ENCODE assay signal across 14 cellular contexts in genomic region chr12:71782007-71782406, GRCh38. TPM values are rescaled to one million over a fixed set of nuclear protein-coding genes. Genes with fewer than 3 reads are reported as not detected.
DNase-seq lines count a peak whose midpoint lies in the region; ATAC-seq and TF ChIP-seq lines count a peak whose summit lies in the region.
"Had no signal": no experiment of that assay in that cellular context is flagged by ENCODE, and none has a peak within 500 bp of the region (broad histone marks: within the 10 kb centered on the region; RNA-seq: fewer than 3 reads in every experiment).

No MANE protein-coding gene starts in this region.

- H3K27ac ChIP-seq in coronary artery: no peak overlapping the region
- no peak overlapping the region for H3K27ac ChIP-seq in GM23338 (ENCODE audit: low read depth)

- H3K4me1 Mint-ChIP-seq in GM23338: no peaks in the 10 kb centered on the region; the same call in 2 of the 3 replicates

- H3K4me3 Mint-ChIP-seq in GM23338: no peak overlapping the region
- H3K4me3 Mint-ChIP-seq: activated naive CD8-positive, alpha-beta T cell treated with anti-CD3 and anti-CD28 coated beads for 36 hours; IgD-negative memory B cell had no signal

- no peak overlapping the region for H3K27ac Mint-ChIP-seq in GM23338
- H3K27ac Mint-ChIP-seq: IgD-negative memory B cell had no signal

- H3K27me3 Mint-ChIP-seq in GM23338 (ENCODE audit: insufficient read depth, low read depth, poor library complexity): no peaks in the 10 kb centered on the region
- H3K27me3 Mint-ChIP-seq: activated naive CD8-positive, alpha-beta T cell treated with anti-CD3 and anti-CD28 coated beads for 36 hours; IgD-negative memory B cell had no signal

- no peaks in the 10 kb centered on the region for H3K27me3 ChIP-seq in GM23338 (ENCODE audit: insufficient read depth)

- H3K9me2 ChIP-seq in GM23338 (ENCODE audit: insufficient read depth): no peaks in the 10 kb centered on the region

- H3K36me3 ChIP-seq in GM23338 (ENCODE audit: insufficient read depth): peaks cover 10% of the 10 kb centered on the region

- TF ChIP-seq CTCF in coronary artery (IDR thresholded peaks at IDR 0.05): no peak
- no peak for TF ChIP-seq CTCF in GM23338 (conservative IDR thresholded peaks at IDR 0.05; ENCODE audit: low read depth in 2 of 2)

- no peaks in the 10 kb centered on the region for H3F3A ChIP-seq in GM23338 (replicated peaks; ENCODE audit: low read depth)

- no peak overlapping the region for H3K4me3 ChIP-seq in coronary artery
- H3K4me3 ChIP-seq in GM23338: no peak overlapping the region

- H3K36me3 Mint-ChIP-seq in GM23338 (ENCODE audit: low read depth): peaks cover 23% of the 10 kb centered on the region

- H2AFZ ChIP-seq in GM23338: no peak overlapping the region

- H3K9me3 Mint-ChIP-seq in GM23338: no peaks in the 10 kb centered on the region
- H3K9me3 Mint-ChIP-seq: activated naive CD8-positive, alpha-beta T cell treated with anti-CD3 and anti-CD28 coated beads for 36 hours; IgD-negative memory B cell had no signal

- peaks cover 13% of the 10 kb centered on the region for H3K79me2 ChIP-seq in GM23338 (replicated peaks; ENCODE audit: insufficient read depth)

- DNase-seq in CD1c-positive myeloid dendritic cell (ENCODE audit: extremely low spot score) (peak; percentile 54), OCI-M1 (lab: John Stamatoyannopoulos, UW) (peak; percentile 78), NCI-H524 treated with DMSO at 0.1 percent for 48 hours (lab: John Stamatoyannopoulos, UW) (no peak), coronary artery (ENCODE audit: low spot score) (no peak), GM23338 (ENCODE audit: low spot score) (no peak), activated gamma-delta T cell (lab: John Stamatoyannopoulos, UW) (no peak)
- DNase-seq: activated CD4-positive, CD25-positive, alpha-beta regulatory T cell; activated naive CD8-positive, alpha-beta T cell treated with anti-CD3 and anti-CD28 coated beads for 36 hours; Caco-2; NCI-H774; posterior cingulate gyrus had no signal

- H3K4me2 ChIP-seq in GM23338: no peak overlapping the region

- no peaks in the 10 kb centered on the region for H4K20me1 ChIP-seq in GM23338 (replicated peaks; ENCODE audit: insufficient read depth)

- no peaks in the 10 kb centered on the region for H3K4me1 ChIP-seq in GM23338 (ENCODE audit: insufficient read depth)
- H3K4me1 ChIP-seq: Caco-2 had no signal

- ATAC-seq in GM19351 (IDR thresholded peaks at IDR 0.05; ENCODE audit: unreplicated experiment) (peak; percentile 61), HG03175 (IDR thresholded peaks at IDR 0.05; ENCODE audit: unreplicated experiment) (peak; percentile 73), GM23338 (no peak)

TF ChIP-seq in GM23338, 12 proteins besides CTCF, POLR2A, EP300 and RAD21:
- no peak for TF ChIP-seq CREB1 (CRISPR knock-in tag; IDR thresholded peaks at IDR 0.05; ENCODE audit: low read depth)
- TF ChIP-seq ZNF114 (CRISPR knock-in tag; IDR thresholded peaks at IDR 0.05): no peak
- no peak for TF ChIP-seq JUNB (IDR thresholded peaks at IDR 0.05; ENCODE audit: unreplicated experiment)
- TF ChIP-seq STAT1 (IDR thresholded peaks at IDR 0.05; ENCODE audit: unreplicated experiment): no peak
- no peak for TF ChIP-seq ZNF462 (CRISPR knock-in tag; IDR thresholded peaks at IDR 0.05)
- TF ChIP-seq ZNF331 (CRISPR knock-in tag; IDR thresholded peaks at IDR 0.05; ENCODE audit: low read depth): no peak
- no peak for TF ChIP-seq NANOG (IDR thresholded peaks at IDR 0.05; ENCODE audit: borderline replicate concordance)

RNA-seq across cellular contexts. Expression of gene RAB21, which starts 27.3 kb away (rescaled TPM):
- total RNA-seq in GM23338 (2014; rRNA removed; shearing (Covaris generic)): 9.9 and 27.2 TPM in 2 replicates
- 9.8 and 12.2 TPM in 2 replicates for polyA plus RNA-seq in GM23338 (2016; fragmentation: Nextera tagmentation; extraction: Ambion mirVana)

RNA-seq across cellular contexts. Expression of gene TBC1D15, which starts 57.6 kb away (rescaled TPM):
- 34.1 and 35.9 TPM in 2 replicates for total RNA-seq in GM23338 (2014; rRNA removed; shearing (Covaris generic))
- polyA plus RNA-seq in GM23338 (2016; fragmentation: Nextera tagmentation; extraction: Ambion mirVana): 19.9 and 27.0 TPM in 2 replicates

Comparison
In these comparisons a context has a peak if more than half of its experiments do, and no peak if none do; other contexts are left out.
1. DNase-seq: peak in CD1c-positive myeloid dendritic cell (single experiment) and OCI-M1 (single experiment); none in NCI-H524 treated with DMSO at 0.1 percent for 48 hours (single experiment), coronary artery (single experiment), GM23338 (single experiment) and activated gamma-delta T cell (single experiment).